In genomic region chr19:58498316-58499020, GRCh38 we compare ENCODE assay signal across 8 cellular contexts. TPM values are rescaled to one million over a fixed set of nuclear protein-coding genes. Genes with fewer than 3 reads are reported as not detected.
DNase-seq lines count a peak whose midpoint lies in the region; ATAC-seq and TF ChIP-seq lines count a peak whose summit lies in the region.

No MANE protein-coding gene starts in this region.

- peak overlapping the region; percentile 54 to 68 (median 60) for H3K4me3 ChIP-seq in BLaER1 treated with 17β-estradiol and CSF1 and Interleukin-3, amounts not matched to agents 10 nM and 100 nM
- H3K4me3 ChIP-seq in dorsolateral prefrontal cortex: peak overlapping the region; percentile 47 to 95 (median 72)

- H3K27me3 ChIP-seq in BLaER1 treated with 17β-estradiol and CSF1 and Interleukin-3, amounts not matched to agents 10 nM and 100 nM: no peaks in the 10 kb centered on the region
- H3K27me3 ChIP-seq in dorsolateral prefrontal cortex: no peaks in the 10 kb centered on the region

- no peaks in the 10 kb centered on the region for H3K36me3 ChIP-seq in BLaER1 treated with 17β-estradiol and CSF1 and Interleukin-3, amounts not matched to agents 10 nM and 100 nM

- H3K9me3 Mint-ChIP-seq in IgD-negative memory B cell: peaks cover 1 to 6% (median 3%) of the 10 kb centered on the region in 3 donors
- H3K9me3 Mint-ChIP-seq in naive thymus-derived CD8-positive, alpha-beta T cell: peaks cover 0 to 34% (median 10%) of the 10 kb centered on the region in 9 donors

- intact Hi-C loops in dorsolateral prefrontal cortex (cut with DNase I): no loop called here

- peak overlapping the region in 8 of 11 experiments; percentile 13 to 83 (median 49); a peak in 11 of 22 replicates for H3K27ac ChIP-seq in BLaER1 treated with 17β-estradiol and CSF1 and Interleukin-3, amounts not matched to agents 10 nM and 100 nM
- peak overlapping the region in 52 of 59 donors; percentile 19 to 94 (median 82) for H3K27ac ChIP-seq in dorsolateral prefrontal cortex

- H3K4me2 ChIP-seq in BLaER1 treated with 17β-estradiol and CSF1 and Interleukin-3, amounts not matched to agents 10 nM and 100 nM: peak overlapping the region; percentile 72 to 99 (median 95)

- no peak for DNase-seq in dorsolateral prefrontal cortex
- DNase-seq in naive thymus-derived CD8-positive, alpha-beta T cell: peak in 1 of 10 donors; percentile 62
- no peak for DNase-seq in omental fat pad (ENCODE audit: low spot score)
- DNase-seq in activated CD8-positive, alpha-beta memory T cell treated with anti-CD3 and anti-CD28 coated beads, Interleukin-2, amount 50 U/mL, for 4 hours: no peak
- DNase-seq in NK-92 treated with Interleukin-12 subunit alpha and Interleukin-12 subunit beta, amount 100 ng/mL, for 24 hours (lab: John Stamatoyannopoulos, UW): no peak

- H3K4me1 ChIP-seq in BLaER1 treated with 17β-estradiol and CSF1 and Interleukin-3, amounts not matched to agents 10 nM and 100 nM: peaks cover 17 to 32% (median 25%) of the 10 kb centered on the region in 10 experiments

- peak overlapping the region; percentile 91 to 97 (median 91) for H3K4me3 Mint-ChIP-seq in IgD-negative memory B cell
- H3K4me3 Mint-ChIP-seq in naive thymus-derived CD8-positive, alpha-beta T cell: peak overlapping the region; percentile 89 to 96 (median 94)

- peaks cover 2% of the 10 kb centered on the region for H3K36me3 Mint-ChIP-seq in IgD-negative memory B cell
- H3K36me3 Mint-ChIP-seq in naive thymus-derived CD8-positive, alpha-beta T cell: peaks cover 0 to 5% (median 0%) of the 10 kb centered on the region in 3 donors

- H4K20me1 ChIP-seq in BLaER1 treated with 17β-estradiol and CSF1 and Interleukin-3, amounts not matched to agents 10 nM and 100 nM: no peaks in the 10 kb centered on the region

- TF ChIP-seq CTCF in dorsolateral prefrontal cortex (IDR thresholded peaks at IDR 0.05 in 54 of 56, conservative IDR thresholded peaks at IDR 0.05 in 2 of 56; ENCODE audit: low read depth in 1 of 56, partially characterized antibody in 56 of 56) (no peak), omental fat pad (IDR thresholded peaks at IDR 0.05) (no peak)

- no peaks in the 10 kb centered on the region for H3K27me3 Mint-ChIP-seq in IgD-negative memory B cell
- no peaks in the 10 kb centered on the region for H3K27me3 Mint-ChIP-seq in naive thymus-derived CD8-positive, alpha-beta T cell

- peaks cover 0 to 9% (median 0%) of the 10 kb centered on the region in 11 experiments; a peak in 3 of 22 replicates for H3K9me3 ChIP-seq in BLaER1 treated with 17β-estradiol and CSF1 and Interleukin-3, amounts not matched to agents 10 nM and 100 nM (replicated peaks in 1 of 11)

- peaks cover 11 to 14% (median 12%) of the 10 kb centered on the region in 3 donors for H3K4me1 Mint-ChIP-seq in IgD-negative memory B cell
- H3K4me1 Mint-ChIP-seq in naive thymus-derived CD8-positive, alpha-beta T cell: peaks cover 14 to 30% (median 22%) of the 10 kb centered on the region in 4 donors

- no peak for ATAC-seq in naive thymus-derived CD8-positive, alpha-beta T cell
- ATAC-seq in omental fat pad (ENCODE audit: low FRiP score) (no peak), GM21576 (IDR thresholded peaks at IDR 0.05; ENCODE audit: unreplicated experiment) (no peak)

- POLR2A ChIA-PET in naive thymus-derived CD8-positive, alpha-beta T cell (lab: Charles Lee): interaction anchor here (0.9 to 4.2 kb wide), 9 partner anchors 14 to 315 kb away, joined by 3 to 23 read pairs (median 6); partner anchors contain the start of genes SLC27A5, TRIM28, ZBTB45 and ZNF274

- H3K9ac ChIP-seq in BLaER1 treated with 17β-estradiol and CSF1 and Interleukin-3, amounts not matched to agents 10 nM and 100 nM: peak overlapping the region in 9 of 11 experiments; percentile 11 to 79 (median 74); a peak in 15 of 22 replicates

- H3K27ac Mint-ChIP-seq in IgD-negative memory B cell: no peak overlapping the region
- peak overlapping the region in 9 of 10 donors; percentile 87 to 99 (median 97) for H3K27ac Mint-ChIP-seq in naive thymus-derived CD8-positive, alpha-beta T cell

RNA-seq across cellular contexts. Expression of gene SLC27A5, which starts 13.3 kb away (rescaled TPM):
- polyA plus RNA-seq in IgD-negative memory B cell: 10.3 TPM
- total RNA-seq in dorsolateral prefrontal cortex (10 to 100 TPM; 15.7 to 40.2 (median 22.1) TPM), omental fat pad (1 to 10 TPM; 4.5 to 8.5 (median 5.6) TPM)
- total RNA-seq in naive thymus-derived CD8-positive, alpha-beta T cell: 10 to 100 TPM; 16.6 to 19.9 TPM
- 10 to 100 TPM; 24.5 to 39.2 (median 31.1) TPM for polyA plus RNA-seq in naive thymus-derived CD8-positive, alpha-beta T cell

RNA-seq across cellular contexts. Expression of gene ZBTB45, which starts 21.1 kb away (rescaled TPM):
- 7.6 TPM for polyA plus RNA-seq in IgD-negative memory B cell
- total RNA-seq in dorsolateral prefrontal cortex: 10 to 100 TPM; 13.0 to 30.6 (median 19.7) TPM
- total RNA-seq in naive thymus-derived CD8-positive, alpha-beta T cell: 10 to 100 TPM; 21.3 to 23.0 TPM
- 1 to 10 TPM; 2.8 to 5.3 (median 3.5) TPM for polyA plus RNA-seq in naive thymus-derived CD8-positive, alpha-beta T cell
- total RNA-seq in omental fat pad: 10 to 100 TPM in 1 of 4 donors, 1 to 10 TPM in 3; 4.6 to 10.2 (median 8.4) TPM

RNA-seq across cellular contexts. Expression of gene ZNF446, which starts 22.3 kb away (rescaled TPM):
- polyA plus RNA-seq in IgD-negative memory B cell: 6.7 TPM
- total RNA-seq in dorsolateral prefrontal cortex: 10 to 100 TPM in 117 of 120 experiments, 1 to 10 TPM in 3; 9.0 to 21.1 (median 14.3) TPM
- total RNA-seq in naive thymus-derived CD8-positive, alpha-beta T cell: 10 to 100 TPM; 18.7 to 20.4 TPM
- 1 to 10 TPM; 1.6 to 2.7 (median 2.4) TPM for polyA plus RNA-seq in naive thymus-derived CD8-positive, alpha-beta T cell
- total RNA-seq in omental fat pad: 10 to 100 TPM in 1 of 4 donors, 1 to 10 TPM in 3; 6.6 to 10.4 (median 8.0) TPM

RNA-seq across cellular contexts. Expression of gene ZNF324, which starts 31.6 kb away (rescaled TPM):
- 12.4 TPM for polyA plus RNA-seq in IgD-negative memory B cell
- 10 to 100 TPM; 14.9 to 30.1 (median 21.4) TPM for total RNA-seq in dorsolateral prefrontal cortex
- total RNA-seq in naive thymus-derived CD8-positive, alpha-beta T cell: 10 to 100 TPM; 24.8 to 28.0 TPM
- 10 to 100 TPM in 2 of 3 donors, 1 to 10 TPM in 1; 8.3 to 16.2 (median 12.8) TPM for polyA plus RNA-seq in naive thymus-derived CD8-positive, alpha-beta T cell
- total RNA-seq in omental fat pad: 10 to 100 TPM in 3 of 4 donors, 1 to 10 TPM in 1; 7.3 to 23.3 (median 15.8) TPM

RNA-seq across cellular contexts. Expression of gene TRIM28, which starts 45.4 kb away (rescaled TPM):
- 38.9 TPM for polyA plus RNA-seq in IgD-negative memory B cell
- total RNA-seq in dorsolateral prefrontal cortex: 100 to 1,000 TPM; 130 to 228 (median 176) TPM
- 100 to 1,000 TPM; 429 to 434 TPM for total RNA-seq in naive thymus-derived CD8-positive, alpha-beta T cell
- 100 to 1,000 TPM in 1 of 3 donors, 10 to 100 TPM in 2; 55.7 to 114 (median 62.7) TPM for polyA plus RNA-seq in naive thymus-derived CD8-positive, alpha-beta T cell
- total RNA-seq in omental fat pad: 100 to 1,000 TPM; 151 to 238 (median 166) TPM

Comparison
In these comparisons a context has a peak if more than half of its experiments do, and no peak if none do; other contexts are left out.
1. H3K27ac Mint-ChIP-seq: peak in naive thymus-derived CD8-positive, alpha-beta T cell (9 of 10); none in IgD-negative memory B cell (0 of 3).